ENCODE assay signal across 1 cellular context in genomic region chr3:49311283-49311682, GRCh38.
TF ChIP-seq lines count a peak whose summit lies in the region.

No MANE protein-coding gene starts in this region.

TF ChIP-seq in GM12878, 131 proteins besides CTCF, POLR2A, EP300 and RAD21 (continued from another document):
- TF ChIP-seq BCL3 (IDR thresholded peaks at IDR 0.05; ENCODE audit: borderline replicate concordance, insufficient read depth, low read depth, low read length, poor library complexity, severe bottlenecking) (peak; percentile 97), ZNF217 (IDR thresholded peaks at IDR 0.05) (no peak), EGR1 (IDR thresholded peaks at IDR 0.05; ENCODE audit: borderline replicate concordance in 1 of 2, low read depth in 2 of 2, low read length in 2 of 2) (no peak), HCFC1 (IDR thresholded peaks at IDR 0.05; ENCODE audit: low read length) (no peak), YY1 (IDR thresholded peaks at IDR 0.05; ENCODE audit: low read depth, low read length) (no peak), ELK1 (IDR thresholded peaks at IDR 0.05; ENCODE audit: low read depth, low read length) (no peak), ZBED1 (IDR thresholded peaks at IDR 0.05; ENCODE audit: borderline replicate concordance) (no peak; the same call in 1 of the 2 replicates), CBFB (IDR thresholded peaks at IDR 0.05; ENCODE audit: low read depth) (no peak), ESRRA (IDR thresholded peaks at IDR 0.05; ENCODE audit: low read length) (no peak)
TF ChIP-seq in GM12878: peak in this region for 16.
